In the genomic region with DNA sequence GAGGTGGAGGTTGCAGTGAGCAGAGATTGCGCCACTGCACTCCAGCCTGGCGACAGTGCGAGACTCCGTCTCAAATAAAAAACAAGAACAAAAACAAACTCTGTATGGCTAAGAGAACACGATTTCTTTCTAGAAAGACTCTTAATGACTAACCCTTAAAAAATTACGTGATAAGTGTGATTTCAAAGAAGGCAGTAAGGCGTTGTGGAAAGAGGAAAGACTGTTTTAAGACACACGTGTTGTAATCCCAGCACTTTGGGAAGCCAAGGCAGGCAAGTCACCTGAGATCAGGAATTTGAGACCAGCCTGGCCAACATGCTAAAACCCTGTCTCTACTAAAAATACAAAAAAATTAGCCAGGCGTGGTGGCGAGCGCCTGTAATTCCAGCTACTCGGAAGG, we compare ENCODE assay signal across 5 cellular contexts. TPM values are rescaled to one million over a fixed set of nuclear protein-coding genes. Genes with fewer than 3 reads are reported as not detected.
DNase-seq lines count a peak whose midpoint lies in the region; ATAC-seq and TF ChIP-seq lines count a peak whose summit lies in the region.
"Not testable (repeated sequence)": the region's sequence is repeated elsewhere in the genome, so short reads cannot be mapped to it uniquely, and the experiment has no call there.

No MANE protein-coding gene starts in this region.

- not testable (repeated sequence) for H3K4me3 ChIP-seq in trophoblast cell (ENCODE audit: low read depth, low read length)

- H3K18ac ChIP-seq in trophoblast cell (ENCODE audit: low read length), result not testable (repeated sequence)

- H3K27me3 ChIP-seq in trophoblast cell (ENCODE audit: insufficient read depth, low read length), result not testable (repeated sequence)

- intact Hi-C loops in sciatic nerve (cut with DNase I), result not testable (repeated sequence)

- H3K23ac ChIP-seq in trophoblast cell (ENCODE audit: low read length), result not testable (repeated sequence)

- H3K27me3 Mint-ChIP-seq in activated CD4-positive, alpha-beta T cell treated with anti-CD3 and anti-CD28 coated beads, Interleukin-2, amount 10 ng/mL, durations not matched to agents 7 days and 5 days; endothelial cell (ENCODE audit: unreplicated experiment); nephron progenitor cell (ENCODE audit: low read depth, poor library complexity): not testable (repeated sequence)

- H4K8ac ChIP-seq in trophoblast cell (ENCODE audit: low read depth, low read length), result not testable (repeated sequence)

- CTCF ChIA-PET in activated CD4-positive, alpha-beta T cell treated with anti-CD3 and anti-CD28 coated beads, Interleukin-2, amount 10 ng/mL, durations not matched to agents 7 days and 5 days (lab: Charles Lee), result interaction anchor here (0.6 to 1.3 kb wide), 2 partner anchors 9 to 13 kb away, joined by 3 to 4 read pairs; no protein-coding TSS in a partner anchor

- peak overlapping the region; percentile 36 for H3K27ac Mint-ChIP-seq in activated CD4-positive, alpha-beta T cell treated with anti-CD3 and anti-CD28 coated beads, Interleukin-2, amount 10 ng/mL, durations not matched to agents 7 days and 5 days
- H3K27ac Mint-ChIP-seq in endothelial cell (ENCODE audit: unreplicated experiment), result not testable (repeated sequence)
- H3K27ac Mint-ChIP-seq in nephron progenitor cell, result peak overlapping the region; percentile 42

- not testable (repeated sequence) for H4K91ac ChIP-seq in trophoblast cell (ENCODE audit: low read depth, low read length)

- not testable (repeated sequence) for H3K4me1 Mint-ChIP-seq in activated CD4-positive, alpha-beta T cell treated with anti-CD3 and anti-CD28 coated beads, Interleukin-2, amount 10 ng/mL, durations not matched to agents 7 days and 5 days; endothelial cell (ENCODE audit: unreplicated experiment); nephron progenitor cell

- not testable (repeated sequence) for H3K4me1 ChIP-seq in trophoblast cell (ENCODE audit: control insufficient read depth in 1 of 2, insufficient read depth in 2 of 2, low read length in 2 of 2)

- WGBS in trophoblast cell (ENCODE audit: extremely low coverage, insufficient coverage, insufficient read length), result no CpG with 5 or more reads among the region's 12 CpGs

- H4K12ac ChIP-seq in trophoblast cell (ENCODE audit: low read depth, low read length), result not testable (repeated sequence)

- H2BK5ac ChIP-seq in trophoblast cell (ENCODE audit: low read depth, low read length, poor library complexity), result not testable (repeated sequence)

- H3K36me3 Mint-ChIP-seq in activated CD4-positive, alpha-beta T cell treated with anti-CD3 and anti-CD28 coated beads, Interleukin-2, amount 10 ng/mL, durations not matched to agents 7 days and 5 days (ENCODE audit: low read depth), result peaks cover 40% of the 10 kb centered on the region
- peaks cover 35% of the 10 kb centered on the region for H3K36me3 Mint-ChIP-seq in endothelial cell (ENCODE audit: low read depth, unreplicated experiment)
- H3K36me3 Mint-ChIP-seq in nephron progenitor cell (ENCODE audit: low read depth), result peaks cover 72% of the 10 kb centered on the region

- not testable (repeated sequence) for DNase-seq in activated CD4-positive, alpha-beta T cell treated with anti-CD3 and anti-CD28 coated beads, Interleukin-2, amount 10 ng/mL, durations not matched to agents 7 days and 5 days; endothelial cell (ENCODE audit: low spot score); nephron progenitor cell
- DNase-seq in trophoblast cell, result peak; percentile 70 to 90
- DNase-seq in sciatic nerve (ENCODE audit: low spot score), result peak; percentile 14

- TF ChIP-seq CTCF in endothelial cell (IDR thresholded peaks at IDR 0.05; ENCODE audit: unreplicated experiment); nephron progenitor cell (IDR thresholded peaks at IDR 0.05): not testable (repeated sequence)

- H2AFZ ChIP-seq in trophoblast cell (ENCODE audit: insufficient read depth, low read length, poor library complexity), result not testable (repeated sequence)

- not testable (repeated sequence) for H3K79me2 ChIP-seq in trophoblast cell (ENCODE audit: control insufficient read depth, insufficient read depth, low read length, poor library complexity)

- not testable (repeated sequence) for H2BK120ac ChIP-seq in trophoblast cell (ENCODE audit: insufficient read depth, low read length, poor library complexity)

- H2BK12ac ChIP-seq in trophoblast cell (ENCODE audit: low read length), result not testable (repeated sequence)

- H3K27ac ChIP-seq in trophoblast cell (ENCODE audit: low read depth, low read length), result not testable (repeated sequence)

- not testable (repeated sequence) for H3K9me3 Mint-ChIP-seq in activated CD4-positive, alpha-beta T cell treated with anti-CD3 and anti-CD28 coated beads, Interleukin-2, amount 10 ng/mL, durations not matched to agents 7 days and 5 days; endothelial cell (ENCODE audit: unreplicated experiment); nephron progenitor cell

- ATAC-seq in sciatic nerve, result not testable (repeated sequence)

- not testable (repeated sequence) for H3K14ac ChIP-seq in trophoblast cell (ENCODE audit: low read length)

- H3K9ac ChIP-seq in trophoblast cell (ENCODE audit: low read length), result not testable (repeated sequence)

- H3K9me3 ChIP-seq in trophoblast cell (ENCODE audit: insufficient read depth, low read depth, low read length), result not testable (repeated sequence)

- not testable (repeated sequence) for H3K79me1 ChIP-seq in trophoblast cell (ENCODE audit: low read length)

- H3K36me3 ChIP-seq in trophoblast cell (ENCODE audit: control insufficient read depth in 1 of 2, insufficient read depth in 2 of 2, low read length in 2 of 2), result peaks cover 39 to 50% of the 10 kb centered on the region in 2 experiments

- not testable (repeated sequence) for H2AK5ac ChIP-seq in trophoblast cell (ENCODE audit: low read length)

- not testable (repeated sequence) for H3K4me3 Mint-ChIP-seq in activated CD4-positive, alpha-beta T cell treated with anti-CD3 and anti-CD28 coated beads, Interleukin-2, amount 10 ng/mL, durations not matched to agents 7 days and 5 days; nephron progenitor cell
- peak overlapping the region; percentile 27 for H3K4me3 Mint-ChIP-seq in endothelial cell (ENCODE audit: unreplicated experiment)

- not testable (repeated sequence) for H3K4me2 ChIP-seq in trophoblast cell (ENCODE audit: low read length)

- POLR2A ChIA-PET in activated CD4-positive, alpha-beta T cell treated with anti-CD3 and anti-CD28 coated beads, Interleukin-2, amount 10 ng/mL, durations not matched to agents 7 days and 5 days (lab: Charles Lee), result not testable (repeated sequence)

- H3K4ac ChIP-seq in trophoblast cell (ENCODE audit: low read depth, low read length), result not testable (repeated sequence)

RNA-seq across cellular contexts. Expression of a gene that starts 17.3 kb away (rescaled TPM):
- 10 to 100 TPM; 31.5 to 33.8 TPM for total RNA-seq in activated CD4-positive, alpha-beta T cell treated with anti-CD3 and anti-CD28 coated beads, Interleukin-2, amount 10 ng/mL, durations not matched to agents 7 days and 5 days
- total RNA-seq in endothelial cell (ENCODE audit: unreplicated experiment) (18.4 TPM), sciatic nerve (44.4 TPM)
- 9.0 TPM in 2 replicates for polyA plus RNA-seq in trophoblast cell (2013)

RNA-seq across cellular contexts. Expression of a gene that starts 25.7 kb away (rescaled TPM):
- 100 to 1,000 TPM in 1 of 2 experiments, 10 to 100 TPM in 1; 80.9 to 110 TPM for total RNA-seq in activated CD4-positive, alpha-beta T cell treated with anti-CD3 and anti-CD28 coated beads, Interleukin-2, amount 10 ng/mL, durations not matched to agents 7 days and 5 days
- total RNA-seq in endothelial cell (ENCODE audit: unreplicated experiment), result 59.2 TPM
- 33.9 and 37.1 TPM in 2 replicates for polyA plus RNA-seq in trophoblast cell (2013)
- 47.9 TPM for total RNA-seq in sciatic nerve

RNA-seq across cellular contexts. Expression of a gene that starts 41.2 kb away (rescaled TPM):
- total RNA-seq in activated CD4-positive, alpha-beta T cell treated with anti-CD3 and anti-CD28 coated beads, Interleukin-2, amount 10 ng/mL, durations not matched to agents 7 days and 5 days, result 1 to 10 TPM; 9.8 to 9.9 TPM
- total RNA-seq in endothelial cell (ENCODE audit: unreplicated experiment) (142 TPM), sciatic nerve (27.9 TPM)
- polyA plus RNA-seq in trophoblast cell (2013), result 56.9 and 57.3 TPM in 2 replicates

RNA-seq across cellular contexts. Expression of a gene that starts 48.4 kb away (rescaled TPM):
- total RNA-seq in activated CD4-positive, alpha-beta T cell treated with anti-CD3 and anti-CD28 coated beads, Interleukin-2, amount 10 ng/mL, durations not matched to agents 7 days and 5 days, result 10 to 100 TPM; 33.0 to 34.8 TPM
- total RNA-seq in endothelial cell (ENCODE audit: unreplicated experiment) (44.7 TPM), sciatic nerve (32.6 TPM)
- polyA plus RNA-seq in trophoblast cell (2013), result 56.4 and 56.8 TPM in 2 replicates
